In the genomic region with DNA sequence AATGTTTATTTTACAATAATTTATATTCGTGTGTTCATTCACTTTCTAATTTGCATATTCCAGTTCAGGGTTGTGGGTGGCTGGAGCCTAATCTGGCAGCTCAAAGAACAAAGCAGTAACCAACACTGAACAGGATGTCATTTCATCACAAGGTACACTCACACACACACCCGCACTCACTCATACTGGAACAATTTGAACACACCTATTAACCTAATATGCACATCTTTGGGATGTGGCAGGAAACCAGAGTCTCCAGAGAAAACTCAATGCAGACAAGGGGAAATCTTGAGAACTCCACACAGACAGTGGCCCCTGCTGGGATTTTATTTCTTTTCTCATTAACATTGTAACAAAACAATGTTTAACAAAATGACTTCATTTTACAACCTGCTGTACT, we compare ENCODE assay signal across 1 cellular context.
TF ChIP-seq lines count a peak whose summit lies in the region.

No MANE protein-coding gene starts in this region.

TF ChIP-seq in IMR-90, 13 proteins besides CTCF, POLR2A, EP300 and RAD21 (continued from another document):
- no peak for TF ChIP-seq RFX5 (IDR thresholded peaks at IDR 0.05; ENCODE audit: low read depth, low read length)
- TF ChIP-seq MAZ (IDR thresholded peaks at IDR 0.05; ENCODE audit: borderline replicate concordance, low read depth, low read length) = no peak
- no peak for TF ChIP-seq RCOR1 (IDR thresholded peaks at IDR 0.05; ENCODE audit: insufficient replicate concordance, low read length)
- TF ChIP-seq SMC3 (IDR thresholded peaks at IDR 0.05; ENCODE audit: low read depth, low read length) = no peak
- TF ChIP-seq, protein P1, sequence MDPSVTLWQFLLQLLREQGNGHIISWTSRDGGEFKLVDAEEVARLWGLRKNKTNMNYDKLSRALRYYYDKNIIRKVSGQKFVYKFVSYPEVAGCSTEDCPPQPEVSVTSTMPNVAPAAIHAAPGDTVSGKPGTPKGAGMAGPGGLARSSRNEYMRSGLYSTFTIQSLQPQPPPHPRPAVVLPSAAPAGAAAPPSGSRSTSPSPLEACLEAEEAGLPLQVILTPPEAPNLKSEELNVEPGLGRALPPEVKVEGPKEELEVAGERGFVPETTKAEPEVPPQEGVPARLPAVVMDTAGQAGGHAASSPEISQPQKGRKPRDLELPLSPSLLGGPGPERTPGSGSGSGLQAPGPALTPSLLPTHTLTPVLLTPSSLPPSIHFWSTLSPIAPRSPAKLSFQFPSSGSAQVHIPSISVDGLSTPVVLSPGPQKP (IDR thresholded peaks at IDR 0.05; ENCODE audit: borderline replicate concordance, low read depth, low read length) = no peak
- TF ChIP-seq MAFK (IDR thresholded peaks at IDR 0.05; ENCODE audit: low read depth, low read length) = no peak
- TF ChIP-seq NFE2L2 (IDR thresholded peaks at IDR 0.05; ENCODE audit: low read depth, low read length) = no peak
